Comparison of ENCODE assay signal across 13 cellular contexts in genomic region chr7:101527844-101528667, GRCh38.
DNase-seq lines count a peak whose midpoint lies in the region; ATAC-seq, FAIRE-seq and TF ChIP-seq lines count a peak whose summit lies in the region.
"Had no signal": no experiment of that assay in that cellular context is flagged by ENCODE, and none has a peak within 500 bp of the region (broad histone marks: within the 10 kb centered on the region; RNA-seq: fewer than 3 reads in every experiment).

No MANE protein-coding gene starts in this region.

- peak overlapping the region; percentile 31 for H3K4me2 ChIP-seq in astrocyte (ENCODE audit: low read length)

- no peaks in the 10 kb centered on the region for H3K9me3 Mint-ChIP-seq in astrocyte (ENCODE audit: unreplicated experiment)
- H3K9me3 Mint-ChIP-seq: activated B cell treated with CpG ODN at 0.5 μM for 24 hours had no signal

- no peaks in the 10 kb centered on the region for H3K9me3 ChIP-seq in astrocyte (ENCODE audit: insufficient read depth, low read depth, low read length)
- peaks cover 5% of the 10 kb centered on the region for H3K9me3 ChIP-seq in thoracic aorta

- no peak overlapping the region for H3K9ac ChIP-seq in astrocyte (ENCODE audit: low read length)

- H3K36me3 ChIP-seq in astrocyte (ENCODE audit: insufficient read depth, low read length): no peaks in the 10 kb centered on the region
- H3K36me3 ChIP-seq in thoracic aorta: no peaks in the 10 kb centered on the region
- H3K36me3 ChIP-seq: gastroesophageal sphincter had no signal

- DNase-seq in NCI-H1092 treated with DMSO at 0.1 percent for 48 hours (lab: John Stamatoyannopoulos, UW) (peak; percentile 60), NCI-H1092 (lab: John Stamatoyannopoulos, UW) (no peak), astrocyte (ENCODE audit: low read depth) (peak; percentile 34), inferior parietal cortex (ENCODE audit: extremely low spot score) (peak; percentile 15), thoracic aorta (ENCODE audit: low spot score) (no peak), NCI-H345 (lab: John Stamatoyannopoulos, UW) (no peak), HT-29 (ENCODE audit: low spot score) (no peak)
- DNase-seq: 8988T, activated B cell treated with CpG ODN at 0.5 μM for 24 hours had no signal

- no peaks in the 10 kb centered on the region for H3K4me1 Mint-ChIP-seq in astrocyte (ENCODE audit: low read depth, unreplicated experiment)
- H3K4me1 Mint-ChIP-seq: activated B cell treated with CpG ODN at 0.5 μM for 24 hours had no signal

- peak overlapping the region; percentile 9 for H2AFZ ChIP-seq in astrocyte (ENCODE audit: low read depth, low read length)

- peaks cover 22% of the 10 kb centered on the region for H3K27me3 Mint-ChIP-seq in astrocyte (ENCODE audit: low read depth, unreplicated experiment)

- H3K36me3 Mint-ChIP-seq in astrocyte (ENCODE audit: low read depth, unreplicated experiment): no peaks in the 10 kb centered on the region

- ATAC-seq in thoracic aorta (ENCODE audit: insufficient number of reproducible peaks, low FRiP score, low read depth): peak; percentile 71
- ATAC-seq in GM21390 (IDR thresholded peaks at IDR 0.05; ENCODE audit: unreplicated experiment): no peak
- ATAC-seq: gastroesophageal sphincter had no signal

- H3K27ac ChIP-seq in astrocyte (ENCODE audit: low read depth, low read length) (no peak overlapping the region), thoracic aorta (peak overlapping the region; percentile 30 to 44)
- H3K27ac ChIP-seq: gastroesophageal sphincter had no signal

- H4K20me1 ChIP-seq in astrocyte (ENCODE audit: insufficient read depth, low read length): no peaks in the 10 kb centered on the region

- H3K4me3 Mint-ChIP-seq in astrocyte (ENCODE audit: unreplicated experiment): no peak overlapping the region
- H3K4me3 Mint-ChIP-seq: activated B cell treated with CpG ODN at 0.5 μM for 24 hours, mesothelial cell of epicardium had no signal

- TF ChIP-seq CTCF in astrocyte (IDR thresholded peaks at IDR 0.05; ENCODE audit: insufficient read depth, low read depth, low read length) (no peak), thoracic aorta (IDR thresholded peaks at IDR 0.05) (no peak)

- H3K79me2 ChIP-seq in astrocyte (ENCODE audit: insufficient read depth, low read length): no peaks in the 10 kb centered on the region

- no peak for FAIRE-seq in astrocyte (lab: Jason Lieb, UNC)
- FAIRE-seq: colon had no signal

- no peak overlapping the region for H3K27ac Mint-ChIP-seq in astrocyte (ENCODE audit: unreplicated experiment)
- H3K27ac Mint-ChIP-seq: activated B cell treated with CpG ODN at 0.5 μM for 24 hours, mesothelial cell of epicardium had no signal

- H3K4me3 ChIP-seq in astrocyte (ENCODE audit: insufficient read depth, low read depth, low read length) (no peak overlapping the region), thoracic aorta (no peak overlapping the region)
- H3K4me3 ChIP-seq: gastroesophageal sphincter had no signal

- peaks cover 12% of the 10 kb centered on the region for H3K27me3 ChIP-seq in astrocyte (ENCODE audit: insufficient read depth, low read length)
- H3K27me3 ChIP-seq in thoracic aorta (replicated peaks; ENCODE audit: insufficient read depth): no peaks in the 10 kb centered on the region
- H3K27me3 ChIP-seq: gastroesophageal sphincter had no signal

- H3K4me1 ChIP-seq in astrocyte (ENCODE audit: insufficient read depth, low read length) (peaks cover 6% of the 10 kb centered on the region), thoracic aorta (ENCODE audit: control insufficient read depth in 1 of 2, low read depth in 2 of 2) (peaks cover 6 to 18% of the 10 kb centered on the region in 2 donors)

Comparison
In these comparisons a context has a peak if more than half of its experiments do, and no peak if none do; other contexts are left out.
1. DNase-seq: peak in NCI-H1092 treated with DMSO at 0.1 percent for 48 hours (single experiment), astrocyte (single experiment) and inferior parietal cortex (single experiment); none in NCI-H1092 (single experiment), thoracic aorta (single experiment), NCI-H345 (single experiment) and HT-29 (single experiment).